ENCODE assay signal across 8 cellular contexts in genomic region chr19:4246767-4247593, GRCh38. TPM values are rescaled to one million over a fixed set of nuclear protein-coding genes. Genes with fewer than 3 reads are reported as not detected.
DNase-seq lines count a peak whose midpoint lies in the region; ATAC-seq and TF ChIP-seq lines count a peak whose summit lies in the region.

Gene YJU2 (plus strand): TSS chr19:4247080. CDS start chr19:4247147, 67 bp downstream.

- peaks cover 35% of the 10 kb centered on the region for H3K36me3 ChIP-seq in upper lobe of right lung

- H3K27ac ChIP-seq in upper lobe of right lung: peak within 1 kb of the TSS; percentile 99

- intact Hi-C loops in T-helper 1 cell treated with Interleukin-12 subunit alpha and Interleukin-12 subunit beta and Interleukin-4 antibody, amounts not matched to agents 30 ng/mL and 1 ng/mL, for 36 hours (cut with micrococcal nuclease): loop anchor here (1.0 to 5.0 kb wide), 19 partner anchors 14 to 1210 kb away; partner anchors contain the start of genes ANKRD24, APBA3, DPP9 and EEF2
- intact Hi-C loops in left cardiac atrium (cut with DNase I): no loop called here
- intact Hi-C loops in posterior vena cava (cut with DNase I): no loop called here
- intact Hi-C loops in upper lobe of right lung (cut with DNase I): no loop called here

- peaks cover 11% of the 10 kb centered on the region for H3K4me1 ChIP-seq in upper lobe of right lung

- H3K27me3 ChIP-seq in upper lobe of right lung: no peaks in the 10 kb centered on the region

- peak within 1 kb of the TSS; percentile 83 for H3K4me3 ChIP-seq in upper lobe of right lung

- TF ChIP-seq CTCF in GM13977 (IDR thresholded peaks at IDR 0.05; ENCODE audit: extremely low read depth, insufficient read depth, missing control alignments) (peak; percentile 56), upper lobe of right lung (IDR thresholded peaks at IDR 0.05) (peak; percentile 45)

- DNase-seq in GM13977 (ENCODE audit: low spot score): peak; percentile 100
- peak; percentile 87 for DNase-seq in NCI-H146 treated with DMSO at 0.1 percent for 48 hours (lab: John Stamatoyannopoulos, UW; ENCODE audit: unreplicated experiment)
- DNase-seq in amniotic epithelial cell (ENCODE audit: low read depth): peak; percentile 99
- peak; percentile 99 for DNase-seq in left cardiac atrium
- DNase-seq in posterior vena cava (ENCODE audit: low spot score): peak; percentile 100
- peak; percentile 99 for DNase-seq in upper lobe of right lung

- peak; percentile 76 for ATAC-seq in HG02884 (IDR thresholded peaks at IDR 0.05; ENCODE audit: unreplicated experiment)
- ATAC-seq in left cardiac atrium: peak; percentile 99
- ATAC-seq in upper lobe of right lung: peak; percentile 98

- peaks cover 2% of the 10 kb centered on the region for H3K9me3 ChIP-seq in upper lobe of right lung

- in situ Hi-C loops in GM13977 (cut with MboI; ENCODE audit: low pct_unique_long_range_greater_than_20kb, low sequenced_read_pairs, unreplicated experiment): no loop called here

RNA-seq across cellular contexts. Expression of gene YJU2, which starts in this region (rescaled TPM):
- 31.3 and 34.3 TPM in 2 replicates for total RNA-seq in T-helper 1 cell treated with Interleukin-12 subunit alpha and Interleukin-12 subunit beta and Interleukin-4 antibody, amounts not matched to agents 30 ng/mL and 1 ng/mL, for 36 hours
- 10 to 100 TPM in 1 of 2 donors, 1 to 10 TPM in 1; 8.5 to 11.8 TPM for total RNA-seq in left cardiac atrium
- 10 to 100 TPM; 12.3 to 12.8 TPM for total RNA-seq in posterior vena cava
- 18.9 TPM for total RNA-seq in upper lobe of right lung

Comparison
In these comparisons a context has a peak if more than half of its experiments do, and no peak if none do; other contexts are left out.
1. Peak in every context shown above with its lines: DNase-seq, ATAC-seq, H3K4me3 ChIP-seq and H3K27ac ChIP-seq.